32 cellular contexts compared by ENCODE assay signal in genomic region chr5:141306630-141307029, GRCh38. TPM values are rescaled to one million over a fixed set of nuclear protein-coding genes. Genes with fewer than 3 reads are reported as not detected.
"Had no signal": no experiment of that assay in that cellular context is flagged by ENCODE, and none has a peak within 500 bp of the region (broad histone marks: within the 10 kb centered on the region; RNA-seq: fewer than 3 reads in every experiment).

No MANE protein-coding gene starts in this region.

- ATAC-seq: naive thymus-derived CD8-positive, alpha-beta T cell; natural killer cell treated with Interleukin-12 subunit alpha and Interleukin-12 subunit beta and Interleukin-15 and Interleukin-18, amount 100 ng/mL, for 72 hours; psoas muscle; right cardiac atrium; sciatic nerve; stimulated activated memory B cell treated with anti-CD40 and anti-IgM and Interleukin-4, amounts not matched to agents 10 μg/mL and 1 μg/mL and 100 μg/mL, for 72 hours; stimulated activated naive CD8-positive, alpha-beta T cell treated with anti-CD3 and anti-CD28 coated beads, Interleukin-15, amount 100 ng/mL, for 72 hours; stimulated activated naive CD8-positive, alpha-beta T cell treated with anti-CD3 and anti-CD28 coated beads, Interleukin-15, Interleukin-2, amounts not matched to agents 100 U/mL and 50 U/mL, for 24 hours had no signal

- H3K9ac ChIP-seq: parathyroid adenoma had no signal

- H3K79me2 ChIP-seq: parathyroid adenoma had no signal

- H3K27me3 ChIP-seq: neutrophil, ovary, spleen, suprapubic skin, thyroid gland, tibial nerve, upper lobe of left lung, vagina had no signal

- H3K27ac ChIP-seq: neutrophil, ovary, parathyroid adenoma, psoas muscle, skin epidermis, spleen, suprapubic skin, thoracic aorta, thyroid gland, tibial nerve, upper lobe of left lung, vagina had no signal

- H3K36me3 ChIP-seq: neutrophil, ovary, suprapubic skin, thyroid gland, upper lobe of left lung had no signal

- H3K4me3 ChIP-seq: ovary, psoas muscle, skin epidermis, smooth muscle cell, spleen, suprapubic skin, thoracic aorta, thyroid gland, tibial nerve, upper lobe of left lung, vagina had no signal

- H2AFZ ChIP-seq: parathyroid adenoma had no signal

- H3K4me2 ChIP-seq: smooth muscle cell had no signal

- DNase-seq: naive thymus-derived CD8-positive, alpha-beta T cell; nephron progenitor cell; nucleus accumbens; ovary; posterior cingulate gyrus; psoas muscle; right cardiac atrium; spleen; stimulated activated CD4-positive, alpha-beta T cell treated with anti-CD3 and anti-CD28 coated beads, Interleukin-12 subunit alpha, Interleukin-12 subunit beta, amount 100 ng/mL, for 4 hours; stimulated activated CD4-positive, alpha-beta T cell treated with anti-CD3 and anti-CD28 coated beads, Interleukin-1b, Interleukin-23, amount 100 ng/mL, for 48 hours; stimulated activated CD4-positive, alpha-beta T cell treated with anti-CD3 and anti-CD28 coated beads, Interleukin-4, amount 100 ng/mL, for 1 hour; stimulated activated CD4-positive, alpha-beta T cell treated with anti-CD3 and anti-CD28 coated beads, Interleukin-4, amount 100 ng/mL, for 4 hours; stimulated activated CD8-positive, alpha-beta memory T cell treated with anti-CD3 and anti-CD28 coated beads, Interleukin-4, amount 100 ng/mL, for 48 hours; stimulated activated naive CD4-positive, alpha-beta T cell; stimulated activated naive CD8-positive, alpha-beta T cell treated with anti-CD3 and anti-CD28 coated beads, Interleukin-15, amount 100 ng/mL, for 72 hours; stimulated activated naive CD8-positive, alpha-beta T cell treated with anti-CD3 and anti-CD28 coated beads, Interleukin-15, Interleukin-2, amounts not matched to agents 100 U/mL and 50 U/mL, for 24 hours; substantia nigra; thyroid gland; trophoblast cell; upper lobe of left lung had no signal

- FAIRE-seq: urothelium cell line had no signal

- H3K4me1 ChIP-seq: parathyroid adenoma, psoas muscle, spleen, suprapubic skin, thyroid gland, tibial nerve, upper lobe of left lung, vagina had no signal

- H3K9me3 ChIP-seq: thyroid gland had no signal

RNA-seq across cellular contexts. Expression of gene SLC25A2, which starts 2.8 kb away (rescaled TPM):
- total RNA-seq: smooth muscle cell, vagina had no signal
- polyA plus RNA-seq: naive thymus-derived CD8-positive, alpha-beta T cell had no signal

RNA-seq across cellular contexts. Expression of gene PCDHGA1, which starts 23.7 kb away (rescaled TPM):
- total RNA-seq: vagina had no signal
- polyA plus RNA-seq: naive thymus-derived CD8-positive, alpha-beta T cell had no signal

RNA-seq across cellular contexts. Expression of gene PCDHGA2, which starts 31.9 kb away (rescaled TPM):
- total RNA-seq: natural killer cell treated with Interleukin-12 subunit alpha and Interleukin-12 subunit beta and Interleukin-15 and Interleukin-18, amount 100 ng/mL, for 72 hours had no signal
- polyA plus RNA-seq: naive thymus-derived CD8-positive, alpha-beta T cell; smooth muscle cell had no signal

RNA-seq across cellular contexts. Expression of gene PCDHGA3, which starts 37.0 kb away (rescaled TPM):
- total RNA-seq: naive thymus-derived CD8-positive, alpha-beta T cell; natural killer cell treated with Interleukin-12 subunit alpha and Interleukin-12 subunit beta and Interleukin-15 and Interleukin-18, amount 100 ng/mL, for 72 hours; smooth muscle cell had no signal
- polyA plus RNA-seq: smooth muscle cell had no signal
